2 cellular contexts compared by ENCODE assay signal in the genomic region with DNA sequence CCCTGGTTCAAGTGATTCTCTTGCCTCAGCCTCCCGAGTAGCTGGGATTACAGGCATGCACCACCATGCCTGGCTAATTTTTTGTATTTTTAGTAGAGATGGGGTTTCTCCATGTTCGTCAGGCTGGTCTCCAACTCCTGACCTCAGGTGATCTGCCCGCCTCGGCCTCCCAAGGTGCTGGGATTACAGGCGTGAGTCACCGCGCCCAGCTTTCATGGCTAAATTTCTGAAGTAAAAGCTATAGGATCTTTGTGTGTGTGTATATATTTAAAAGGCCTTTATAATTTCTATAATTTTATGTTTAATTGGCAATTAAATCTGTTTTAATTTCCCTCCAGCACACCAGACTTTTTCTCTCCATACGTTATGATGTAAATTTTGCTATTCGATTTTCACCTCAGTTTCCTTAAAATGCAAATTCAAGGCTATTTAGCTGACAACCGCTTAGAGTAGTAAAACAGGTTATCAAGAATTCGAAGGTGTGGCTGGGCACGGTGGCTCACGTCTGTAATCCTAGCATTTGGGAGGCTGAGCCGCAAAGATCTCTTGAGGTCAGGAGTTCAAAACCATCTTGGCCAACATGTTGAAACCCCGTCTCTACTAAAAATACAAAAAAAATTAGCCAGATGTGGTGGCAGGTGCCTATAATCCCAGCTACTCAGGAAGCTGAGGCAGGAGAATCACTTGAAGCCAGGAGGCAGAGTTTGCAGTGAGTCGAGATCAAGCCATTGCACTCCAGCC. TPM values are rescaled to one million over a fixed set of nuclear protein-coding genes. Genes with fewer than 3 reads are reported as not detected.
"Had no signal": no experiment of that assay in that cellular context is flagged by ENCODE, and none has a peak within 500 bp of the region (broad histone marks: within the 10 kb centered on the region; RNA-seq: fewer than 3 reads in every experiment).

No MANE protein-coding gene starts in this region.

RNA-seq across cellular contexts. Expression of gene MUC20, which starts 1.1 kb away (rescaled TPM):
- total RNA-seq: astrocyte, SJSA1 had no signal
